ENCODE assay signal across 9 cellular contexts in the genomic region with DNA sequence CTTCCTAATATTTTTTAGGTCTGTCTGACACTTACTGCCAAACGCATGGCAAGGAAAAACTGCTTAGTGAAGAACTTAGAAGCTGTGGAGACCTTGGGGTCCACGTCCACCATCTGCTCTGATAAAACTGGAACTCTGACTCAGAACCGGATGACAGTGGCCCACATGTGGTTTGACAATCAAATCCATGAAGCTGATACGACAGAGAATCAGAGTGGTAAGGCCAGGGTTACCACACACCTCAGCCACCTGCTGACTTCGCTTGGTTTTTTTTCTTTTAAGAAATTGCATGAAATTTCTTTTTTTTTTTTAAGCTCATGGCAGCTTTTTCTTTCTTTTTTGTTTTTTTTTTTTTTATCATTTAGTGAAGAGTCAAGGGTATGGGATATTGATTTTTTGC. TPM values are rescaled to one million over a fixed set of nuclear protein-coding genes. Genes with fewer than 3 reads are reported as not detected.
DNase-seq lines count a peak whose midpoint lies in the region; ATAC-seq and TF ChIP-seq lines count a peak whose summit lies in the region.
"Had no signal": no experiment of that assay in that cellular context is flagged by ENCODE, and none has a peak within 500 bp of the region (broad histone marks: within the 10 kb centered on the region; RNA-seq: fewer than 3 reads in every experiment).

No MANE protein-coding gene starts in this region.

- CTCF ChIA-PET in activated CD8-positive, alpha-beta T cell treated with anti-CD3 and anti-CD28 coated beads for 36 hours (lab: Charles Lee) = interaction anchor here (1.1 to 1.6 kb wide), 3 partner anchors 9 to 251 kb away, joined by 3 to 13 read pairs (median 6); no protein-coding TSS in a partner anchor

- peaks cover 77% of the 10 kb centered on the region for H3K36me3 Mint-ChIP-seq in activated CD8-positive, alpha-beta T cell treated with anti-CD3 and anti-CD28 coated beads for 36 hours (ENCODE audit: low read depth)

- intact Hi-C loops in activated CD8-positive, alpha-beta T cell treated with anti-CD3 and anti-CD28 coated beads for 36 hours (cut with micrococcal nuclease) = no loop called here

- H3K27me3 Mint-ChIP-seq in activated CD8-positive, alpha-beta T cell treated with anti-CD3 and anti-CD28 coated beads for 36 hours = no peaks in the 10 kb centered on the region

- no peak overlapping the region for H3K27ac Mint-ChIP-seq in activated CD8-positive, alpha-beta T cell treated with anti-CD3 and anti-CD28 coated beads for 36 hours

- ATAC-seq in activated CD4-positive, CD25-positive, alpha-beta regulatory T cell treated with anti-CD3 and anti-CD28 coated beads, Interleukin-2, amount 50 U/mL, for 24 hours = peak; percentile 97 to 98
- ATAC-seq in HG03045 (IDR thresholded peaks at IDR 0.05; ENCODE audit: unreplicated experiment) (peak; percentile 57), HG03139 (IDR thresholded peaks at IDR 0.05; ENCODE audit: unreplicated experiment) (no peak)
- peak; percentile 93 for ATAC-seq in activated CD8-positive, alpha-beta T cell treated with anti-CD3 and anti-CD28 coated beads for 36 hours

- POLR2A ChIA-PET in activated CD8-positive, alpha-beta T cell treated with anti-CD3 and anti-CD28 coated beads for 36 hours (lab: Charles Lee) = interaction anchor here (0.9 to 1.9 kb wide), 3 partner anchors 13 to 94 kb away, joined by 3 to 6 read pairs (median 3); no protein-coding TSS in a partner anchor

- H3K9me3 Mint-ChIP-seq in activated CD8-positive, alpha-beta T cell treated with anti-CD3 and anti-CD28 coated beads for 36 hours = no peaks in the 10 kb centered on the region

- DNase-seq in activated CD4-positive, CD25-positive, alpha-beta regulatory T cell treated with anti-CD3 and anti-CD28 coated beads, Interleukin-2, amount 50 U/mL, for 72 hours = no peak
- peak; percentile 82 for DNase-seq in activated CD8-positive, alpha-beta T cell treated with anti-CD3 and anti-CD28 coated beads for 36 hours
- DNase-seq in stimulated activated CD4-positive, alpha-beta T cell treated with anti-CD3 and anti-CD28 coated beads, TNF-alpha, amount 100 ng/mL, for 24 hours (ENCODE audit: low read depth in 3 of 3) = peak in 2 of 3 experiments; percentile 6 to 27
- DNase-seq in middle frontal gyrus (ENCODE audit: extremely low spot score, low spot score) (no peak), AG08396 (ENCODE audit: low spot score) (no peak)
- DNase-seq: NCI-H1436 had no signal

- no peak overlapping the region for H3K4me3 Mint-ChIP-seq in activated CD8-positive, alpha-beta T cell treated with anti-CD3 and anti-CD28 coated beads for 36 hours

- H3K4me1 Mint-ChIP-seq in activated CD8-positive, alpha-beta T cell treated with anti-CD3 and anti-CD28 coated beads for 36 hours (ENCODE audit: low read depth) = peaks cover 55% of the 10 kb centered on the region

- no peak for TF ChIP-seq CTCF in activated CD8-positive, alpha-beta T cell treated with anti-CD3 and anti-CD28 coated beads for 36 hours (IDR thresholded peaks at IDR 0.05)

RNA-seq across cellular contexts. Expression of gene ATP1A1, which starts 17.2 kb away (rescaled TPM):
- 100 to 1,000 TPM; 201 to 202 TPM for total RNA-seq in activated CD8-positive, alpha-beta T cell treated with anti-CD3 and anti-CD28 coated beads for 36 hours

Comparison
In these comparisons a context has a peak if more than half of its experiments do, and no peak if none do; other contexts are left out.
1. DNase-seq: peak in activated CD8-positive, alpha-beta T cell treated with anti-CD3 and anti-CD28 coated beads for 36 hours (single experiment) and stimulated activated CD4-positive, alpha-beta T cell treated with anti-CD3 and anti-CD28 coated beads, TNF-alpha, amount 100 ng/mL, for 24 hours (2 of 3); none in activated CD4-positive, CD25-positive, alpha-beta regulatory T cell treated with anti-CD3 and anti-CD28 coated beads, Interleukin-2, amount 50 U/mL, for 72 hours (single experiment), middle frontal gyrus (single experiment) and AG08396 (single experiment).